ENCODE assay signal across 1 cellular context in genomic region chr18:8978394-8978793, GRCh38.
TF ChIP-seq lines count a peak whose summit lies in the region.

No MANE protein-coding gene starts in this region.

TF ChIP-seq in H1, 55 proteins besides CTCF, POLR2A, EP300 and RAD21 (continued from another document):
- TF ChIP-seq CEBPB (IDR thresholded peaks at IDR 0.05; ENCODE audit: low read depth, low read length) (no peak), ZNF274 (IDR thresholded peaks at IDR 0.05; ENCODE audit: borderline replicate concordance, extremely low read depth, low read length) (no peak), ATF2 (IDR thresholded peaks at IDR 0.05; ENCODE audit: low read length) (no peak), KDM1A (IDR thresholded peaks at IDR 0.05; ENCODE audit: borderline replicate concordance, low read length) (no peak), SP1 (IDR thresholded peaks at IDR 0.05; ENCODE audit: low read depth, low read length) (no peak), CBX8 (IDR thresholded peaks at IDR 0.05; ENCODE audit: borderline replicate concordance, low read depth, low read length) (no peak), POLR2AphosphoS5 (IDR thresholded peaks at IDR 0.05; ENCODE audit: low read depth, low read length) (no peak)
